ENCODE assay signal across 19 cellular contexts in the genomic region with DNA sequence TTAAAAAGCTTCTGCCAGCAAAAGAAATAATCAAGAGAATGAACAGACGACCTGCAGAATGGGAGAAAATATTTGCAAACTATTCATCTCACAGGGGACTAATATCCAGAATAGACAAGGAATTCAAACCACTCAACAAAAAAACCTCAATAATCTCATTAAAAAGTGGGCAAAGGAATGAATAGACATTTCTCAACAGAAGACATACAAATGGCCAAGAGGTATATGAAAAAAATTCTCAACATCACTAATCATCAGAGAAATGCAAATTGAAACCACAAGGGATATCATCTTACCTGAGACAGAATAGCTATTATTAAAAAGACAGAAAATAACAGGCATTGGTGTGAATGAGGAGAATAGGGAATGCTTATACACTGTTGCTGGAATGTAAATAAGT.
DNase-seq lines count a peak whose midpoint lies in the region; ATAC-seq, FAIRE-seq and TF ChIP-seq lines count a peak whose summit lies in the region.
"Had no signal": no experiment of that assay in that cellular context is flagged by ENCODE, and none has a peak within 500 bp of the region (broad histone marks: within the 10 kb centered on the region; RNA-seq: fewer than 3 reads in every experiment).

No MANE protein-coding gene starts in this region.

- intact Hi-C loops in upper lobe of right lung (cut with DNase I) = no loop called here

- FAIRE-seq in HTR-8/SVneo (lab: Jason Lieb, UNC) = peak; percentile 4
- FAIRE-seq: A549 had no signal

- no peak overlapping the region for H3K27ac ChIP-seq in effector memory CD4-positive, alpha-beta T cell (ENCODE audit: insufficient read depth, low read length, poor library complexity, severe bottlenecking)
- H3K27ac ChIP-seq in upper lobe of right lung = no peak overlapping the region
- H3K27ac ChIP-seq: A549 had no signal

- H3K4me3 ChIP-seq in effector memory CD4-positive, alpha-beta T cell (ENCODE audit: insufficient read depth, low read depth, low read length, poor library complexity, severe bottlenecking) = no peak overlapping the region
- H3K4me3 ChIP-seq in upper lobe of right lung = no peak overlapping the region
- H3K4me3 ChIP-seq: A549 had no signal

- DNase-seq in EH (ENCODE audit: low read depth) (peak; percentile 71), HTR-8/SVneo (ENCODE audit: insufficient read length, low spot score) (no peak), kidney tubule cell (ENCODE audit: low spot score) (peak; percentile 12), upper lobe of right lung (no peak)
- no peak for DNase-seq in effector memory CD4-positive, alpha-beta T cell
- DNase-seq: C1 segment of cervical spinal cord, DND-41, H7, KG1, NCI-H1048, NCI-H146, NCI-H2107, NCI-H446, NCI-H774, PC-3 had no signal

- TF ChIP-seq CTCF in upper lobe of right lung (IDR thresholded peaks at IDR 0.05) = no peak

- no peaks in the 10 kb centered on the region for H3K4me1 ChIP-seq in effector memory CD4-positive, alpha-beta T cell (ENCODE audit: control insufficient read depth, insufficient read depth, low read length, poor library complexity, severe bottlenecking)
- H3K4me1 ChIP-seq in upper lobe of right lung = no peaks in the 10 kb centered on the region
- H3K4me1 ChIP-seq: A549 had no signal

- ATAC-seq in SK-N-SH treated with all-trans-retinoic acid at 6 μM for 48 hours (peak; percentile 88), HG03196 (IDR thresholded peaks at IDR 0.05; ENCODE audit: unreplicated experiment) (no peak), upper lobe of right lung (no peak), GM19395 (IDR thresholded peaks at IDR 0.05; ENCODE audit: unreplicated experiment) (no peak)
- ATAC-seq: A549, PC-3 had no signal

- no peaks in the 10 kb centered on the region for H3K27me3 ChIP-seq in effector memory CD4-positive, alpha-beta T cell (replicated peaks; ENCODE audit: control insufficient read depth, insufficient read depth, low read length, poor library complexity, severe bottlenecking)
- H3K27me3 ChIP-seq in upper lobe of right lung = no peaks in the 10 kb centered on the region

- no peaks in the 10 kb centered on the region for H3K9me3 ChIP-seq in effector memory CD4-positive, alpha-beta T cell (ENCODE audit: control insufficient read depth, low read length)
- no peaks in the 10 kb centered on the region for H3K9me3 ChIP-seq in upper lobe of right lung

- H3K36me3 ChIP-seq in effector memory CD4-positive, alpha-beta T cell (ENCODE audit: control insufficient read depth, insufficient read depth, low read length) = no peaks in the 10 kb centered on the region
- H3K36me3 ChIP-seq in upper lobe of right lung = no peaks in the 10 kb centered on the region

TF ChIP-seq in SK-N-SH treated with all-trans-retinoic acid at 6 μM for 48 hours, 23 proteins besides CTCF, POLR2A, EP300 and RAD21:
- no peak for TF ChIP-seq ZNF70 (CRISPR knock-in tag; IDR thresholded peaks at IDR 0.05)
- no peak for TF ChIP-seq BACH2 (CRISPR knock-in tag; IDR thresholded peaks at IDR 0.05; ENCODE audit: borderline replicate concordance)
- TF ChIP-seq ZFP30 (CRISPR knock-in tag; IDR thresholded peaks at IDR 0.05) = no peak
- TF ChIP-seq TCF4 (CRISPR knock-in tag; IDR thresholded peaks at IDR 0.05; ENCODE audit: borderline replicate concordance) = peak; percentile 25; the same call in 1 of the 2 replicates
- no peak for TF ChIP-seq ESRRG (CRISPR knock-in tag; IDR thresholded peaks at IDR 0.05)
- no peak for TF ChIP-seq SNAI2 (CRISPR knock-in tag; IDR thresholded peaks at IDR 0.05)
- no peak for TF ChIP-seq ZNF8 (CRISPR knock-in tag; IDR thresholded peaks at IDR 0.05)
- TF ChIP-seq CSDC2 (CRISPR knock-in tag; IDR thresholded peaks at IDR 0.05) = no peak
- TF ChIP-seq TOX (CRISPR knock-in tag; IDR thresholded peaks at IDR 0.05; ENCODE audit: borderline replicate concordance) = no peak
- no peak for TF ChIP-seq ARNTL (CRISPR knock-in tag; IDR thresholded peaks at IDR 0.05; ENCODE audit: borderline replicate concordance, low read depth)
- no peak for TF ChIP-seq PPARA (CRISPR knock-in tag; IDR thresholded peaks at IDR 0.05; ENCODE audit: borderline replicate concordance)
- TF ChIP-seq ZC3H10 (CRISPR knock-in tag; IDR thresholded peaks at IDR 0.05) = peak; percentile 88
- TF ChIP-seq ISL1 (CRISPR knock-in tag; IDR thresholded peaks at IDR 0.05) = peak; percentile 88
- no peak for TF ChIP-seq ZFP3 (CRISPR knock-in tag; IDR thresholded peaks at IDR 0.05)
- TF ChIP-seq RARB (CRISPR knock-in tag; IDR thresholded peaks at IDR 0.05) = no peak
- TF ChIP-seq GLIS3 (CRISPR knock-in tag; IDR thresholded peaks at IDR 0.05) = no peak
- no peak for TF ChIP-seq ZNF565 (CRISPR knock-in tag; conservative IDR thresholded peaks at IDR 0.05; ENCODE audit: low read depth)
- TF ChIP-seq, protein P1, sequence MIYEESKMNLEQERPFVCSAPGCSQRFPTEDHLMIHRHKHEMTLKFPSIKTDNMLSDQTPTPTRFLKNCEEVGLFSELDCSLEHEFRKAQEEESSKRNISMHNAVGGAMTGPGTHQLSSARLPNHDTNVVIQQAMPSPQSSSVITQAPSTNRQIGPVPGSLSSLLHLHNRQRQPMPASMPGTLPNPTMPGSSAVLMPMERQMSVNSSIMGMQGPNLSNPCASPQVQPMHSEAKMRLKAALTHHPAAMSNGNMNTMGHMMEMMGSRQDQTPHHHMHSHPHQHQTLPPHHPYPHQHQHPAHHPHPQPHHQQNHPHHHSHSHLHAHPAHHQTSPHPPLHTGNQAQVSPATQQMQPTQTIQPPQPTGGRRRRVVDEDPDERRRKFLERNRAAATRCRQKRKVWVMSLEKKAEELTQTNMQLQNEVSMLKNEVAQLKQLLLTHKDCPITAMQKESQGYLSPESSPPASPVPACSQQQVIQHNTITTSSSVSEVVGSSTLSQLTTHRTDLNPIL (CRISPR knock-in tag; IDR thresholded peaks at IDR 0.05; ENCODE audit: low read depth) = no peak
- TF ChIP-seq, protein P2, sequence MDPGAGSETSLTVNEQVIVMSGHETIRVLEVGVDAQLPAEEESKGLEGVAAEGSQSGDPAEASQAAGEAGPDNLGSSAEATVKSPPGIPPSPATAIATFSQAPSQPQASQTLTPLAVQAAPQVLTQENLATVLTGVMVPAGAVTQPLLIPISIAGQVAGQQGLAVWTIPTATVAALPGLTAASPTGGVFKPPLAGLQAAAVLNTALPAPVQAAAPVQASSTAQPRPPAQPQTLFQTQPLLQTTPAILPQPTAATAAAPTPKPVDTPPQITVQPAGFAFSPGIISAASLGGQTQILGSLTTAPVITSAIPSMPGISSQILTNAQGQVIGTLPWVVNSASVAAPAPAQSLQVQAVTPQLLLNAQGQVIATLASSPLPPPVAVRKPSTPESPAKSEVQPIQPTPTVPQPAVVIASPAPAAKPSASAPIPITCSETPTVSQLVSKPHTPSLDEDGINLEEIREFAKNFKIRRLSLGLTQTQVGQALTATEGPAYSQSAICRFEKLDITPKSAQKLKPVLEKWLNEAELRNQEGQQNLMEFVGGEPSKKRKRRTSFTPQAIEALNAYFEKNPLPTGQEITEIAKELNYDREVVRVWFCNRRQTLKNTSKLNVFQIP (CRISPR knock-in tag; IDR thresholded peaks at IDR 0.05; ENCODE audit: borderline replicate concordance, low read depth) = no peak
- no peak for TF ChIP-seq OSR1 (CRISPR knock-in tag; IDR thresholded peaks at IDR 0.05)
- TF ChIP-seq, protein P3, sequence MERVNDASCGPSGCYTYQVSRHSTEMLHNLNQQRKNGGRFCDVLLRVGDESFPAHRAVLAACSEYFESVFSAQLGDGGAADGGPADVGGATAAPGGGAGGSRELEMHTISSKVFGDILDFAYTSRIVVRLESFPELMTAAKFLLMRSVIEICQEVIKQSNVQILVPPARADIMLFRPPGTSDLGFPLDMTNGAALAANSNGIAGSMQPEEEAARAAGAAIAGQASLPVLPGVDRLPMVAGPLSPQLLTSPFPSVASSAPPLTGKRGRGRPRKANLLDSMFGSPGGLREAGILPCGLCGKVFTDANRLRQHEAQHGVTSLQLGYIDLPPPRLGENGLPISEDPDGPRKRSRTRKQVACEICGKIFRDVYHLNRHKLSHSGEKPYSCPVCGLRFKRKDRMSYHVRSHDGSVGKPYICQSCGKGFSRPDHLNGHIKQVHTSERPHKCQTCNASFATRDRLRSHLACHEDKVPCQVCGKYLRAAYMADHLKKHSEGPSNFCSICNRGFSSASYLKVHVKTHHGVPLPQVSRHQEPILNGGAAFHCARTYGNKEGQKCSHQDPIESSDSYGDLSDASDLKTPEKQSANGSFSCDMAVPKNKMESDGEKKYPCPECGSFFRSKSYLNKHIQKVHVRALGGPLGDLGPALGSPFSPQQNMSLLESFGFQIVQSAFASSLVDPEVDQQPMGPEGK (CRISPR knock-in tag; IDR thresholded peaks at IDR 0.05; ENCODE audit: borderline replicate concordance) = no peak; the same call in 1 of the 2 replicates
- TF ChIP-seq, protein P4, sequence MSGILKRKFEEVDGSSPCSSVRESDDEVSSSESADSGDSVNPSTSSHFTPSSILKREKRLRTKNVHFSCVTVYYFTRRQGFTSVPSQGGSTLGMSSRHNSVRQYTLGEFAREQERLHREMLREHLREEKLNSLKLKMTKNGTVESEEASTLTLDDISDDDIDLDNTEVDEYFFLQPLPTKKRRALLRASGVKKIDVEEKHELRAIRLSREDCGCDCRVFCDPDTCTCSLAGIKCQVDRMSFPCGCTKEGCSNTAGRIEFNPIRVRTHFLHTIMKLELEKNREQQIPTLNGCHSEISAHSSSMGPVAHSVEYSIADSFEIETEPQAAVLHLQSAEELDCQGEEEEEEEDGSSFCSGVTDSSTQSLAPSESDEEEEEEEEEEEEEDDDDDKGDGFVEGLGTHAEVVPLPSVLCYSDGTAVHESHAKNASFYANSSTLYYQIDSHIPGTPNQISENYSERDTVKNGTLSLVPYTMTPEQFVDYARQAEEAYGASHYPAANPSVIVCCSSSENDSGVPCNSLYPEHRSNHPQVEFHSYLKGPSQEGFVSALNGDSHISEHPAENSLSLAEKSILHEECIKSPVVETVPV (CRISPR knock-in tag; IDR thresholded peaks at IDR 0.05) = no peak

Comparison
In these comparisons a context has a peak if more than half of its experiments do, and no peak if none do; other contexts are left out.
1. DNase-seq: peak in EH (single experiment) and kidney tubule cell (single experiment); none in HTR-8/SVneo (single experiment), effector memory CD4-positive, alpha-beta T cell (0 of 3) and upper lobe of right lung (single experiment).